In the genomic region with DNA sequence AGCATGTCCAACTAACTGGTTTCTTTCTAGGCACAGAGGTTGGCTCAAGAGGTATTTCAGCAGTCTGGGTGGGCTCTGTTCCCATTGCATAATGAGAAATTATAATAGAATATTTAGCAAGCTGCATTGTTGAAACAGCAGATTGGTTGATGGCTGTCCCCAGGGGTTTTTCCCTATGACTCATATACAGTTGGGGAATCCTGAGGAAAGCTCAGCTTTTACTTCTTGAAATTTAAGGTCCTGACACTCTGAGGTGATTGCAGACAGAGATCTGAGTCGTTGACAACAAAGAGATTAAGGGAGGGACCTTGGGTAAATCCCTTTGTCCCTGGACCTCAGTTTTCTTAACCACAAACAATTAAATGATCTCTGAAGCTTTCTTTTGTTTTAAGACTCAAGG, we compare ENCODE assay signal across 12 cellular contexts. TPM values are rescaled to one million over a fixed set of nuclear protein-coding genes. Genes with fewer than 3 reads are reported as not detected.
DNase-seq lines count a peak whose midpoint lies in the region; ATAC-seq, FAIRE-seq and TF ChIP-seq lines count a peak whose summit lies in the region.
"Had no signal": no experiment of that assay in that cellular context is flagged by ENCODE, and none has a peak within 500 bp of the region (broad histone marks: within the 10 kb centered on the region; RNA-seq: fewer than 3 reads in every experiment).

No MANE protein-coding gene starts in this region.

- no peak overlapping the region for H3K4me3 ChIP-seq in MM.1S (ENCODE audit: low read length)

- no peak for DNase-seq in activated T-cell treated with anti-CD3 and anti-CD28 coated beads, Interleukin-2, amount 50 U/mL, for 24 hours
- no peak for DNase-seq in activated T-cell treated with anti-CD3 and anti-CD28 coated beads, Interleukin-2, amount 50 U/mL, for 48 hours
- peak; percentile 36 for DNase-seq in RCC 7860 (ENCODE audit: low spot score)
- DNase-seq in stimulated activated naive CD8-positive, alpha-beta T cell treated with anti-CD3 and anti-CD28 coated beads, Interleukin-15, Interleukin-2, amounts not matched to agents 100 U/mL and 50 U/mL, for 24 hours: peak; percentile 22
- DNase-seq in MM.1S: no peak
- no peak for DNase-seq in cerebellum (ENCODE audit: low spot score)
- no peak for DNase-seq in foreskin melanocyte
- DNase-seq: aorta, natural killer cell, NCI-H345 had no signal

- H3K27ac Mint-ChIP-seq in activated T-cell treated with anti-CD3 and anti-CD28 coated beads, Interleukin-2, amount 50 U/mL, for 24 hours: peak overlapping the region; percentile 19
- H3K27ac Mint-ChIP-seq: B cell, natural killer cell had no signal

- no peak overlapping the region for H3K4me2 ChIP-seq in MM.1S (ENCODE audit: low read depth, low read length)

- H3K36me3 Mint-ChIP-seq in activated T-cell treated with anti-CD3 and anti-CD28 coated beads, Interleukin-2, amount 50 U/mL, for 24 hours (ENCODE audit: low read depth): no peaks in the 10 kb centered on the region
- H3K36me3 Mint-ChIP-seq: natural killer cell had no signal

- no peaks in the 10 kb centered on the region for H3K27me3 ChIP-seq in MM.1S (replicated peaks; ENCODE audit: insufficient read depth, low read length)

- no peaks in the 10 kb centered on the region for H3K27me3 Mint-ChIP-seq in activated T-cell treated with anti-CD3 and anti-CD28 coated beads, Interleukin-2, amount 50 U/mL, for 24 hours

- H3K9me3 ChIP-seq in MM.1S (replicated peaks; ENCODE audit: insufficient read depth, low read length): no peaks in the 10 kb centered on the region

- peak; percentile 65 for FAIRE-seq in RCC 7860 (lab: Jason Lieb, UNC)

- no peaks in the 10 kb centered on the region for H3K4me1 ChIP-seq in MM.1S (ENCODE audit: low read length)

- H4K20me1 ChIP-seq in MM.1S (ENCODE audit: insufficient read depth, low read length): no peaks in the 10 kb centered on the region

- TF ChIP-seq CTCF in MM.1S (IDR thresholded peaks at IDR 0.05; ENCODE audit: low read length): no peak

- H3K4me1 Mint-ChIP-seq in activated T-cell treated with anti-CD3 and anti-CD28 coated beads, Interleukin-2, amount 50 U/mL, for 24 hours (ENCODE audit: low read depth): peaks cover 24% of the 10 kb centered on the region
- H3K4me1 Mint-ChIP-seq: B cell, natural killer cell had no signal

- no peaks in the 10 kb centered on the region for H3K79me2 ChIP-seq in MM.1S (ENCODE audit: low read length)

- H3K36me3 ChIP-seq in MM.1S (replicated peaks; ENCODE audit: insufficient read depth, low read length): no peaks in the 10 kb centered on the region

- H2AFZ ChIP-seq in MM.1S (ENCODE audit: low read length): no peak overlapping the region

- no peak overlapping the region for H3K27ac ChIP-seq in MM.1S (ENCODE audit: low read length)

- H3K9ac ChIP-seq in MM.1S (ENCODE audit: low read length): no peak overlapping the region

- H3K9me2 ChIP-seq in MM.1S (replicated peaks; ENCODE audit: insufficient read depth, low read length): no peaks in the 10 kb centered on the region

- no peaks in the 10 kb centered on the region for H3F3A ChIP-seq in MM.1S (ENCODE audit: insufficient read depth, low read length)

- ATAC-seq in esophagus mucosa: peak; percentile 29
- peak; percentile 92 for ATAC-seq in stimulated activated naive CD8-positive, alpha-beta T cell treated with anti-CD3 and anti-CD28 coated beads, Interleukin-15, Interleukin-2, amounts not matched to agents 100 U/mL and 50 U/mL, for 24 hours

- H3K9me3 Mint-ChIP-seq in activated T-cell treated with anti-CD3 and anti-CD28 coated beads, Interleukin-2, amount 50 U/mL, for 24 hours: peaks cover 2% of the 10 kb centered on the region

- no peak overlapping the region for H3K4me3 Mint-ChIP-seq in activated T-cell treated with anti-CD3 and anti-CD28 coated beads, Interleukin-2, amount 50 U/mL, for 24 hours
- H3K4me3 Mint-ChIP-seq: B cell, natural killer cell had no signal

RNA-seq across cellular contexts. Expression of a gene that starts 38.3 kb away (rescaled TPM):
- total RNA-seq in esophagus mucosa (0.20 TPM), cerebellum (0.18 TPM)

Comparison
In these comparisons a context has a peak if more than half of its experiments do, and no peak if none do; other contexts are left out.
1. DNase-seq: peak in RCC 7860 (single experiment) and stimulated activated naive CD8-positive, alpha-beta T cell treated with anti-CD3 and anti-CD28 coated beads, Interleukin-15, Interleukin-2, amounts not matched to agents 100 U/mL and 50 U/mL, for 24 hours (single experiment); none in activated T-cell treated with anti-CD3 and anti-CD28 coated beads, Interleukin-2, amount 50 U/mL, for 24 hours (single experiment), activated T-cell treated with anti-CD3 and anti-CD28 coated beads, Interleukin-2, amount 50 U/mL, for 48 hours (0 of 2), MM.1S (single experiment), cerebellum (single experiment) and foreskin melanocyte (single experiment).